Comparison of ENCODE assay signal across 8 cellular contexts in the genomic region with DNA sequence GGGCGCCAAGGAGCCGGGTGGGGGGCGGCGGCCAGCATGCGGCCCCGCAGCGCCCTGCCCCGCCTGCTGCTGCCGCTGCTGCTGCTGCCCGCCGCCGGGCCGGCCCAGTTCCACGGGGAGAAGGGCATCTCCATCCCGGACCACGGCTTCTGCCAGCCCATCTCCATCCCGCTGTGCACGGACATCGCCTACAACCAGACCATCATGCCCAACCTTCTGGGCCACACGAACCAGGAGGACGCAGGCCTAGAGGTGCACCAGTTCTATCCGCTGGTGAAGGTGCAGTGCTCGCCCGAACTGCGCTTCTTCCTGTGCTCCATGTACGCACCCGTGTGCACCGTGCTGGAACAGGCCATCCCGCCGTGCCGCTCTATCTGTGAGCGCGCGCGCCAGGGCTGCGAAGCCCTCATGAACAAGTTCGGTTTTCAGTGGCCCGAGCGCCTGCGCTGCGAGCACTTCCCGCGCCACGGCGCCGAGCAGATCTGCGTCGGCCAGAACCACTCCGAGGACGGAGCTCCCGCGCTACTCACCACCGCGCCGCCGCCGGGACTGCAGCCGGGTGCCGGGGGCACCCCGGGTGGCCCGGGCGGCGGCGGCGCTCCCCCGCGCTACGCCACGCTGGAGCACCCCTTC. TPM values are rescaled to one million over a fixed set of nuclear protein-coding genes. Genes with fewer than 3 reads are reported as not detected.
DNase-seq lines count a peak whose midpoint lies in the region; ATAC-seq and TF ChIP-seq lines count a peak whose summit lies in the region.

No MANE protein-coding gene starts in this region.

- no peak for TF ChIP-seq EP300 in stomach (IDR thresholded peaks at IDR 0.05)

- H3K27ac ChIP-seq in AG04450 (ENCODE audit: low read depth, low read length) (peak overlapping the region; percentile 61), SJCRH30 (no peak overlapping the region), mammary epithelial cell (ENCODE audit: insufficient read depth, low read depth, low read length) (no peak overlapping the region), stomach (peak overlapping the region in 2 of 5 donors; percentile 78 to 80)

- H3K4me1 ChIP-seq in SJCRH30 (peaks cover 14% of the 10 kb centered on the region; the same call in 1 of the 2 replicates), mammary epithelial cell (ENCODE audit: insufficient read depth, low read length) (peaks cover 14% of the 10 kb centered on the region), stomach (peaks cover 15 to 43% (median 25%) of the 10 kb centered on the region in 4 donors)

- dilution Hi-C loops in mammary epithelial cell (cut with HindIII; ENCODE audit: low sequenced_read_pairs) = no loop called here

- peaks cover 12% of the 10 kb centered on the region; the same call in 1 of the 2 replicates for H3K9me3 ChIP-seq in AG04450 (ENCODE audit: control insufficient read depth, insufficient read depth, low read length)
- H3K9me3 ChIP-seq in SJCRH30 (replicated peaks) = no peaks in the 10 kb centered on the region
- H3K9me3 ChIP-seq in mammary epithelial cell (replicated peaks; ENCODE audit: insufficient read depth, low read length) = no peaks in the 10 kb centered on the region
- no peaks in the 10 kb centered on the region for H3K9me3 ChIP-seq in stomach

- H4K20me1 ChIP-seq in mammary epithelial cell (ENCODE audit: insufficient read depth, low read length) = no peaks in the 10 kb centered on the region

- peak overlapping the region; percentile 78 for H3K4me2 ChIP-seq in mammary epithelial cell (ENCODE audit: insufficient read depth, low read depth, low read length)

- H3K36me3 ChIP-seq in SJCRH30 (no peaks in the 10 kb centered on the region), mammary epithelial cell (ENCODE audit: insufficient read depth, low read length) (no peaks in the 10 kb centered on the region), stomach (no peaks in the 10 kb centered on the region)

- no peak overlapping the region for H3K9ac ChIP-seq in mammary epithelial cell (ENCODE audit: insufficient read depth, low read length)

- peak overlapping the region; percentile 83 for H3K4me3 ChIP-seq in AG04450 (ENCODE audit: low read depth, low read length)
- H3K4me3 ChIP-seq in SJCRH30 = peak overlapping the region; percentile 81
- H3K4me3 ChIP-seq in mammary epithelial cell (replicated peaks in 1 of 3; ENCODE audit: insufficient read depth in 1 of 3, low read depth in 2 of 3, low read length in 3 of 3) = peak overlapping the region in 2 of 3 experiments; percentile 62 to 67
- H3K4me3 ChIP-seq in stomach = peak overlapping the region; percentile 56 to 72 (median 62)

- CTCF ChIA-PET in AG04450 (lab: Charles Lee) (interaction anchor here (2.6 kb wide), 1 partner anchor 25 kb away, joined by 25 read pairs; no protein-coding TSS in a partner anchor), mammary epithelial cell (lab: Charles Lee; ENCODE audit: low non-redundant PET) (no interaction called here)

- 24% methylated on average over 13 of the region's 69 CpGs for WGBS in mammary epithelial cell (ENCODE audit: low coverage, missing lambda C conversion rate)
- WGBS in stomach, 5 donors = 0 to 2% (median 2%) methylated on average over 29 to 69 of the region's 69 CpGs

- ATAC-seq in GM21447 (IDR thresholded peaks at IDR 0.05; ENCODE audit: unreplicated experiment) (peak; percentile 20), left lobe of liver (peak; percentile 43)

- POLR2A ChIA-PET in AG04450 (lab: Yijun Ruan, JAX) = interaction anchor here (0.5 to 4.8 kb wide), 11 partner anchors 8 to 374 kb away, joined by 3 to 143 read pairs (median 4); partner anchors contain the start of genes DBF4B and GPATCH8

- no TSS peak for BruUV-seq in mammary epithelial cell (replicated peaks; lab: Mats Ljungman, UMichigan)

- peak overlapping the region; percentile 83 for H2AFZ ChIP-seq in mammary epithelial cell (ENCODE audit: low read depth, low read length)

- TF ChIP-seq POLR2A in stomach (IDR thresholded peaks at IDR 0.05) = no peak

- H3K27me3 ChIP-seq in AG04450 (ENCODE audit: control insufficient read depth, insufficient read depth, low read length) = no peaks in the 10 kb centered on the region
- no peaks in the 10 kb centered on the region for H3K27me3 ChIP-seq in SJCRH30
- no peaks in the 10 kb centered on the region for H3K27me3 ChIP-seq in mammary epithelial cell (ENCODE audit: insufficient read depth, low read length)
- peaks cover 0 to 69% (median 31%) of the 10 kb centered on the region in 3 donors for H3K27me3 ChIP-seq in stomach

- no peak for TF ChIP-seq CTCF in AG04450 (IDR thresholded peaks at IDR 0.05; ENCODE audit: low read depth, low read length)
- TF ChIP-seq CTCF in mammary epithelial cell (conservative IDR thresholded peaks at IDR 0.05 in 1 of 2, IDR thresholded peaks at IDR 0.05 in 1 of 2; ENCODE audit: extremely low read depth in 1 of 2, insufficient read depth in 1 of 2, low read depth in 1 of 2, low read length in 2 of 2) = no peak
- TF ChIP-seq CTCF in stomach (IDR thresholded peaks at IDR 0.05) = no peak

- intact Hi-C loops in mammary epithelial cell (cut with micrococcal nuclease) = loop anchor here (2.0 kb wide), 1 partner anchor 23 kb away; no protein-coding TSS in a partner anchor
- intact Hi-C loops in stomach (cut with DNase I; ENCODE audit: low total_unique reads) = no loop called here

- no peak for DNase-seq in AG04450 (ENCODE audit: low read depth, low spot score)
- DNase-seq in SJCRH30 = peak in 1 of 2 experiments; percentile 31
- DNase-seq in mammary epithelial cell = peak; percentile 39
- DNase-seq in left lobe of liver (ENCODE audit: low spot score) = no peak
- DNase-seq in stomach = peak; percentile 36
- DNase-seq in medulla oblongata (ENCODE audit: extremely low spot score) = no peak
- no peak for DNase-seq in NK-92 treated with Interleukin-12 subunit alpha and Interleukin-12 subunit beta, amount 100 ng/mL, for 24 hours (lab: John Stamatoyannopoulos, UW)

- H3K79me2 ChIP-seq in mammary epithelial cell (ENCODE audit: insufficient read depth, low read length) = no peaks in the 10 kb centered on the region

- in situ Hi-C loops in mammary epithelial cell (cut with MboI; ENCODE audit: low sequenced_read_pairs in 2 of 2) = no loop called here

RNA-seq across cellular contexts. Expression of gene FZD2, which starts 0.5 kb away (rescaled TPM):
- polyA plus RNA-seq in AG04450 (2011; rRNA removed) = 49.4 and 73.4 TPM in 2 replicates
- polyA minus RNA-seq in AG04450 (2011; rRNA and poly(A)+ RNA removed) = 78.2 and 94.9 TPM in 2 replicates
- total RNA-seq in SJCRH30 (2014; rRNA removed; shearing (Covaris generic)) = 16.0 and 18.2 TPM in 2 replicates
- 1 to 10 TPM; 1.8 to 4.5 TPM for total RNA-seq in mammary epithelial cell
- polyA plus RNA-seq in mammary epithelial cell = 4.5 TPM
- 1.1 TPM for polyA minus RNA-seq in mammary epithelial cell
- total RNA-seq in left lobe of liver = 0.18 TPM
- 10 to 100 TPM in 1 of 5 donors, 1 to 10 TPM in 2, not detected in 2; 1.0 to 19.3 (median 2.2) TPM for total RNA-seq in stomach
- polyA plus RNA-seq in stomach = 1 to 10 TPM in 1 of 3 donors, under 1 TPM in 2; 0.31 to 1.5 (median 0.75) TPM

RNA-seq across cellular contexts. Expression of gene GPATCH8, which starts 54.6 kb away (rescaled TPM):
- polyA plus RNA-seq in AG04450 (2011; rRNA removed) (16.3 and 16.4 TPM in 2 replicates), mammary epithelial cell (10.5 TPM), stomach (1 to 10 TPM; 5.2 to 6.9 (median 6.4) TPM)
- polyA minus RNA-seq in AG04450 (2011; rRNA and poly(A)+ RNA removed) = 22.0 and 26.6 TPM in 2 replicates
- total RNA-seq in SJCRH30 (2014; rRNA removed; shearing (Covaris generic)) = 22.2 and 24.3 TPM in 2 replicates
- total RNA-seq in mammary epithelial cell (10 to 100 TPM; 27.0 to 37.4 TPM), left lobe of liver (11.0 TPM), stomach (10 to 100 TPM; 18.0 to 58.2 (median 21.0) TPM)
- 12.7 TPM for polyA minus RNA-seq in mammary epithelial cell

Comparison
In these comparisons a context has a peak if more than half of its experiments do, and no peak if none do; other contexts are left out.
1. DNase-seq: peak in mammary epithelial cell (single experiment) and stomach (single experiment); none in AG04450 (single experiment), left lobe of liver (single experiment), medulla oblongata (single experiment) and NK-92 treated with Interleukin-12 subunit alpha and Interleukin-12 subunit beta, amount 100 ng/mL, for 24 hours (single experiment).
2. Peak in every context shown above with its lines, with median percentiles within 50 percentile points of each other: H3K4me3 ChIP-seq.